ENCODE assay signal across 19 cellular contexts in genomic region chr2:122955761-122956160, GRCh38.
A peak's percentile ranks its signal among the peaks of the same experiment; 100 is the strongest.
DNase-seq lines count a peak whose midpoint lies in the region; TF ChIP-seq lines count a peak whose summit lies in the region.
"Had no signal": no experiment of that assay in that cellular context is flagged by ENCODE, and none has a peak within 500 bp of the region (broad histone marks: within the 10 kb centered on the region; RNA-seq: fewer than 3 reads in every experiment).

No MANE protein-coding gene starts in this region.

- in situ Hi-C loops in GM13977 (cut with MboI; ENCODE audit: low pct_unique_long_range_greater_than_20kb, low sequenced_read_pairs, unreplicated experiment) = no loop called here

- no peak overlapping the region for H3K4me3 ChIP-seq in retinal pigment epithelial cell (ENCODE audit: low read length)
- H3K4me3 ChIP-seq: GM23338 had no signal

- DNase-seq in D341Med (ENCODE audit: low spot score) (peak; percentile 26), NCI-H524 treated with DMSO at 0.1 percent for 48 hours (lab: John Stamatoyannopoulos, UW) (peak; percentile 6), fibroblast of the conjunctiva (ENCODE audit: low read depth) (peak; percentile 1), retinal pigment epithelial cell (ENCODE audit: low read depth) (peak; percentile 31), GM13977 (ENCODE audit: low spot score) (no peak), anterior cingulate cortex (lab: John Stamatoyannopoulos, UW) (no peak)
- DNase-seq in activated naive CD4-positive, alpha-beta T cell treated with anti-CD3 and anti-CD28 coated beads, Interleukin-2, amount 50 U/mL, for 16 hours = no peak
- DNase-seq: ACHN; BE2C; C1 segment of cervical spinal cord; CD4-positive, CD25-positive, alpha-beta regulatory T cell; CD8-positive, alpha-beta memory T cell; COR-L47; DMS153; DMS79; GDM1; HCEC 1CT; IMR-90 had no signal

- TF ChIP-seq CTCF in retinal pigment epithelial cell (conservative IDR thresholded peaks at IDR 0.05; ENCODE audit: low read depth, low read length) (no peak), GM13977 (IDR thresholded peaks at IDR 0.05; ENCODE audit: extremely low read depth, insufficient read depth, missing control alignments) (no peak)

Comparison
In these comparisons a context has a peak if more than half of its experiments do, and no peak if none do; other contexts are left out.
1. DNase-seq: peak in D341Med (single experiment), NCI-H524 treated with DMSO at 0.1 percent for 48 hours (single experiment), fibroblast of the conjunctiva (single experiment) and retinal pigment epithelial cell (single experiment); none in GM13977 (single experiment), anterior cingulate cortex (0 of 58) and activated naive CD4-positive, alpha-beta T cell treated with anti-CD3 and anti-CD28 coated beads, Interleukin-2, amount 50 U/mL, for 16 hours (single experiment).